Comparison of ENCODE assay signal across 1 cellular context in the genomic region with DNA sequence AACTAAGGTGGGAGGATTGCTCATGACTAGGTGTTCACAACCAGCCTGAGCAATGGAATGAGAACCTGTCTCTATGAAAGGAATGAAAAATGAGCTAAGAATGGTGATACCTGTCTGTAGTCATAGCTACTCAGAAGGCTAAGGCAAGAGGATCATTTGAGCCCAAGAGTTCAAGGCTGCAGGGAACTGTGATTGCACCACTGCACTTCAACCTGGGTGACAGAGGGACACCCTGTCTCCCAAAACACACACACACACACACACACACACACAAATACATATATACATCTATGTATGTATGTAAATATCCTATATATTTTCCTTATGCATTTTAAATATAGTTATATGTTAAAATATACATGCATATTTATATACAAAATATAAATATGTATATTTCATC.
A peak's percentile ranks its signal among the peaks of the same experiment; 100 is the strongest.
TF ChIP-seq lines count a peak whose summit lies in the region.

No MANE protein-coding gene starts in this region.

TF ChIP-seq in HepG2, 621 proteins besides CTCF, POLR2A, EP300 and RAD21 (continued from another document):
- TF ChIP-seq ZNF737 (CRISPR knock-in tag; IDR thresholded peaks at IDR 0.05; ENCODE audit: borderline replicate concordance): no peak
- TF ChIP-seq ZNF660 (CRISPR knock-in tag; IDR thresholded peaks at IDR 0.05; ENCODE audit: borderline replicate concordance, low read depth): no peak
- peak; percentile 60 for TF ChIP-seq SKI (IDR thresholded peaks at IDR 0.05; ENCODE audit: partially characterized antibody)
- peak; percentile 29; the same call in 1 of the 2 replicates for TF ChIP-seq ZBTB20 (CRISPR knock-in tag; IDR thresholded peaks at IDR 0.05; ENCODE audit: borderline replicate concordance, low read depth)
- TF ChIP-seq, protein P1, sequence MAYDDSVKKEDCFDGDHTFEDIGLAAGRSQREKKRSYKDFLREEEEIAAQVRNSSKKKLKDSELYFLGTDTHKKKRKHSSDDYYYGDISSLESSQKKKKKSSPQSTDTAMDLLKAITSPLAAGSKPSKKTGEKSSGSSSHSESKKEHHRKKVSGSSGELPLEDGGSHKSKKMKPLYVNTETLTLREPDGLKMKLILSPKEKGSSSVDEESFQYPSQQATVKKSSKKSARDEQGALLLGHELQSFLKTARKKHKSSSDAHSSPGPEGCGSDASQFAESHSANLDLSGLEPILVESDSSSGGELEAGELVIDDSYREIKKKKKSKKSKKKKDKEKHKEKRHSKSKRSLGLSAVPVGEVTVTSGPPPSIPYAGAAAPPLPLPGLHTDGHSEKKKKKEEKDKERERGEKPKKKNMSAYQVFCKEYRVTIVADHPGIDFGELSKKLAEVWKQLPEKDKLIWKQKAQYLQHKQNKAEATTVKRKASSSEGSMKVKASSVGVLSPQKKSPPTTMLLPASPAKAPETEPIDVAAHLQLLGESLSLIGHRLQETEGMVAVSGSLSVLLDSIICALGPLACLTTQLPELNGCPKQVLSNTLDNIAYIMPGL (CRISPR knock-in tag; IDR thresholded peaks at IDR 0.05; ENCODE audit: borderline replicate concordance in 1 of 2, low read depth in 1 of 2): no peak
- no peak for TF ChIP-seq GABPA (IDR thresholded peaks at IDR 0.05; ENCODE audit: low read depth, low read length)
- no peak for TF ChIP-seq GABPA (CRISPR knock-in tag; IDR thresholded peaks at IDR 0.05; ENCODE audit: low read depth)
TF ChIP-seq in HepG2: peak in this region for 8.
